ENCODE assay signal across 19 cellular contexts in the genomic region with DNA sequence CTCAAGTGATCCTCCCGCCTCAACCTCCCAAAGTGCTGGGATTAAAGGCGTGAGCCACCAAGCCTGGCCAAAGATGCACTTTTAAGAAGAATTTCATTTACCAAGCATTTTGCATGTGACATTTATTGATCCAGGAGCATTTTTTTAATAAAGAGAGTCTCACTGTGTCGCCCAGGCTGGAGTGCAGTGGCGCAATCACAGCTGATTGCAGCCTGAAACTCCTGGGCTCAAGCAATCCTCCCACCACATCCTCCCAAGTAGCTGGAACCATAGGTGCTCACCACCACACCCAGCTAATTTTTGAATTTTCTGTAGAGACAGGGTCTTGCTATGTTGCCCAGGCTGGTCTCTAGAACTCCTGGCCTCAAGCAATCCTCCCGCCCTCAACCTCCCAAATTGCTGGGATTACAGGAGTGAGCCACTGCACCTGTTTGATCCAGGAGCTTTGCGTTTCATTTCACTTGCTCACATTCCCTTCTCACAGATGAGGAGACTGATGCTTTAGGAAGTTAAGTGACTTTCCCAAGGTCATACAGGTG. TPM values are rescaled to one million over a fixed set of nuclear protein-coding genes. Genes with fewer than 3 reads are reported as not detected.
A peak's percentile ranks its signal among the peaks of the same experiment; 100 is the strongest.
DNase-seq lines count a peak whose midpoint lies in the region; ATAC-seq, FAIRE-seq and TF ChIP-seq lines count a peak whose summit lies in the region.
"Had no signal": no experiment of that assay in that cellular context is flagged by ENCODE, and none has a peak within 500 bp of the region (broad histone marks: within the 10 kb centered on the region; RNA-seq: fewer than 3 reads in every experiment).

No MANE protein-coding gene starts in this region.

- in situ Hi-C loops in K562 (cut with MboI): no loop called here

- TF ChIP-seq RAD21 in K562 (CRISPR knock-in tag; conservative IDR thresholded peaks at IDR 0.05 in 1 of 2, IDR thresholded peaks at IDR 0.05 in 1 of 2): no peak

- H3K4me1 ChIP-seq in K562 (replicated peaks in 1 of 2; ENCODE audit: control insufficient read depth in 2 of 2, insufficient read depth in 2 of 2, low read length in 2 of 2) (peaks cover 19 to 36% of the 10 kb centered on the region in 2 experiments), OCI-LY7 (ENCODE audit: insufficient read depth, low read length, poor library complexity, severe bottlenecking) (peaks cover 14% of the 10 kb centered on the region)

- 70% methylated on average over 6 of the region's 6 CpGs for WGBS in K562 (ENCODE audit: insufficient coverage, low coverage, missing lambda C conversion rate)

- H3K9me3 ChIP-seq in K562 (replicated peaks; ENCODE audit: control insufficient read depth, insufficient read depth, low read depth, low read length) (no peaks in the 10 kb centered on the region), OCI-LY7 (ENCODE audit: low read length) (no peaks in the 10 kb centered on the region)

- no peak for TF ChIP-seq POLR2A in K562 (conservative IDR thresholded peaks at IDR 0.05)

- peaks cover 0 to under 1% (median 0%) of the 10 kb centered on the region in 3 donors for H3K27me3 Mint-ChIP-seq in CD14-positive monocyte (ENCODE audit: low read depth in 3 of 3)
- H3K27me3 Mint-ChIP-seq in activated T-helper 2 cell treated with anti-CD3 and anti-CD28 coated beads, Interferon-gamma antibody, Interleukin-2, Interleukin-4, amounts not matched to agents 10 μg/mL and 5 μg/mL and 100 μg/mL, durations not matched to agents 14 hours and 24 hours and 36 hours (ENCODE audit: low read depth): peaks cover 8% of the 10 kb centered on the region
- H3K27me3 Mint-ChIP-seq in activated naive CD8-positive, alpha-beta T cell treated with anti-CD3 and anti-CD28 coated beads, Interleukin-2, amount 50 U/mL, for 24 hours: no peaks in the 10 kb centered on the region

- H3K9ac ChIP-seq in K562 (ENCODE audit: insufficient read depth in 1 of 2, low read depth in 2 of 2, low read length in 2 of 2): no peak overlapping the region
- H3K9ac ChIP-seq: GM23248 had no signal

- H4K20me1 ChIP-seq in K562 (replicated peaks; ENCODE audit: control insufficient read depth, insufficient read depth, low read length) (no peaks in the 10 kb centered on the region), OCI-LY7 (ENCODE audit: insufficient read depth, low read length) (no peaks in the 10 kb centered on the region; the same call in 1 of the 2 replicates)

- H3K36me3 ChIP-seq in K562 (ENCODE audit: control insufficient read depth, insufficient read depth, low read length) (no peaks in the 10 kb centered on the region), OCI-LY7 (ENCODE audit: insufficient read depth, low read length) (no peaks in the 10 kb centered on the region)

- no peak overlapping the region for H2AFZ ChIP-seq in K562 (ENCODE audit: low read depth, low read length)
- H2AFZ ChIP-seq in OCI-LY7 (ENCODE audit: low read length): no peak overlapping the region

- peaks cover 2 to 6% of the 10 kb centered on the region in 2 donors for H3K36me3 Mint-ChIP-seq in CD14-positive monocyte
- H3K36me3 Mint-ChIP-seq in activated T-helper 2 cell treated with anti-CD3 and anti-CD28 coated beads, Interferon-gamma antibody, Interleukin-2, Interleukin-4, amounts not matched to agents 10 μg/mL and 5 μg/mL and 100 μg/mL, durations not matched to agents 14 hours and 24 hours and 36 hours (ENCODE audit: low read depth): peaks cover 3% of the 10 kb centered on the region
- no peaks in the 10 kb centered on the region for H3K36me3 Mint-ChIP-seq in activated naive CD8-positive, alpha-beta T cell treated with anti-CD3 and anti-CD28 coated beads, Interleukin-2, amount 50 U/mL, for 24 hours (ENCODE audit: low read depth)

- peak overlapping the region; percentile 96 to 100 (median 98) for H3K27ac Mint-ChIP-seq in CD14-positive monocyte
- no peak overlapping the region for H3K27ac Mint-ChIP-seq in activated T-helper 2 cell treated with anti-CD3 and anti-CD28 coated beads, Interferon-gamma antibody, Interleukin-2, Interleukin-4, amounts not matched to agents 10 μg/mL and 5 μg/mL and 100 μg/mL, durations not matched to agents 14 hours and 24 hours and 36 hours
- H3K27ac Mint-ChIP-seq in activated naive CD8-positive, alpha-beta T cell treated with anti-CD3 and anti-CD28 coated beads, Interleukin-2, amount 50 U/mL, for 24 hours: no peak overlapping the region
- H3K27ac Mint-ChIP-seq: H9 had no signal

- H3K79me2 ChIP-seq in K562 (ENCODE audit: control insufficient read depth, insufficient read depth, low read length): peaks cover 7% of the 10 kb centered on the region
- peaks cover 5% of the 10 kb centered on the region for H3K79me2 ChIP-seq in OCI-LY7 (ENCODE audit: insufficient read depth, low read depth, low read length)

- H3K9me1 ChIP-seq in K562 (ENCODE audit: control insufficient read depth, insufficient read depth, low read length): no peaks in the 10 kb centered on the region

- no peaks in the 10 kb centered on the region for H3K9me2 ChIP-seq in OCI-LY7 (ENCODE audit: insufficient read depth, low read length)

- H3K4me2 ChIP-seq in K562 (ENCODE audit: insufficient read depth, low read length): no peak overlapping the region
- H3K4me2 ChIP-seq in OCI-LY7 (ENCODE audit: low read length): no peak overlapping the region

- CTCF ChIA-PET in K562 (lab: Yijun Ruan, JAX; ENCODE audit: low intra/inter-chr PET ratio): no interaction called here
- CTCF ChIA-PET in OCI-LY7 (lab: Charles Lee; ENCODE audit: unreplicated experiment): interaction anchor here (0.5 kb wide), 1 partner anchor 22 kb away, joined by 3 read pairs; no protein-coding TSS in a partner anchor

- no peak for ATAC-seq in K562
- no peak for ATAC-seq in activated naive CD8-positive, alpha-beta T cell treated with anti-CD3 and anti-CD28 coated beads, Interleukin-2, amount 50 U/mL, for 24 hours
- ATAC-seq: Panc1, SK-N-SH treated with all-trans-retinoic acid at 6 μM for 48 hours had no signal

- POLR2A ChIA-PET in K562 (lab: Yijun Ruan, JAX): no interaction called here
- POLR2A ChIA-PET in OCI-LY7 (lab: Charles Lee): interaction anchor here (0.9 kb wide), 1 partner anchor 23 kb away, joined by 3 read pairs; no protein-coding TSS in a partner anchor

- FAIRE-seq in K562 (lab: Jason Lieb, UNC): no peak
- FAIRE-seq: G401.6, GM12892 had no signal

- no TSS peak for BruUV-seq in K562 (replicated peaks; lab: Mats Ljungman, UMichigan)
- BruUV-seq in OCI-LY7 (replicated peaks; lab: Mats Ljungman, UMichigan): no TSS peak

- peak overlapping the region; percentile 25; the same call in 1 of the 2 replicates for H3K27ac ChIP-seq in HL-60 (replicated peaks)
- H3K27ac ChIP-seq in K562 (ENCODE audit: extremely low read depth, low read depth, low read length): no peak overlapping the region
- H3K27ac ChIP-seq in OCI-LY7 (ENCODE audit: low read depth, low read length, poor library complexity, severe bottlenecking): no peak overlapping the region
- H3K27ac ChIP-seq: GM23248 had no signal

- peaks cover 0 to 4% (median 0%) of the 10 kb centered on the region in 7 donors for H3K9me3 Mint-ChIP-seq in CD14-positive monocyte
- H3K9me3 Mint-ChIP-seq in activated T-helper 2 cell treated with anti-CD3 and anti-CD28 coated beads, Interferon-gamma antibody, Interleukin-2, Interleukin-4, amounts not matched to agents 10 μg/mL and 5 μg/mL and 100 μg/mL, durations not matched to agents 14 hours and 24 hours and 36 hours: no peaks in the 10 kb centered on the region
- H3K9me3 Mint-ChIP-seq in activated naive CD8-positive, alpha-beta T cell treated with anti-CD3 and anti-CD28 coated beads, Interleukin-2, amount 50 U/mL, for 24 hours: no peaks in the 10 kb centered on the region
- H3K9me3 Mint-ChIP-seq: H9 had no signal

- TF ChIP-seq CTCF in CD14-positive monocyte (IDR thresholded peaks at IDR 0.05) (no peak), HL-60 (IDR thresholded peaks at IDR 0.05; ENCODE audit: insufficient read depth, low read length) (no peak), K562 (IDR thresholded peaks at IDR 0.05 in 2 of 3, conservative IDR thresholded peaks at IDR 0.05 in 1 of 3; ENCODE audit: insufficient read depth in 2 of 3, low read depth in 1 of 3, low read length in 3 of 3) (no peak), OCI-LY7 (conservative IDR thresholded peaks at IDR 0.05; ENCODE audit: low read length) (no peak)

- TF ChIP-seq EP300 in K562 (IDR thresholded peaks at IDR 0.05; ENCODE audit: low read length): no peak

- peaks cover 66% of the 10 kb centered on the region for H3K4me1 Mint-ChIP-seq in CD14-positive monocyte
- H3K4me1 Mint-ChIP-seq in activated T-helper 2 cell treated with anti-CD3 and anti-CD28 coated beads, Interferon-gamma antibody, Interleukin-2, Interleukin-4, amounts not matched to agents 10 μg/mL and 5 μg/mL and 100 μg/mL, durations not matched to agents 14 hours and 24 hours and 36 hours (ENCODE audit: low read depth): peaks cover 12% of the 10 kb centered on the region
- H3K4me1 Mint-ChIP-seq in activated naive CD8-positive, alpha-beta T cell treated with anti-CD3 and anti-CD28 coated beads, Interleukin-2, amount 50 U/mL, for 24 hours: peaks cover 19% of the 10 kb centered on the region

- DNase-seq in CD14-positive monocyte (ENCODE audit: low spot score): no peak
- no peak for DNase-seq in HL-60 (ENCODE audit: low read depth in 1 of 2, low spot score in 1 of 2)
- no peak for DNase-seq in K562 (ENCODE audit: extremely low read depth in 1 of 4, low spot score in 3 of 4)
- DNase-seq in posterior vena cava (ENCODE audit: low spot score): peak; percentile 34
- DNase-seq in activated T-helper 2 cell treated with anti-CD3 and anti-CD28 coated beads, Interferon-gamma antibody, Interleukin-2, Interleukin-4, amounts not matched to agents 10 μg/mL and 5 μg/mL and 100 μg/mL, durations not matched to agents 14 hours and 24 hours and 36 hours (ENCODE audit: low spot score): no peak
- no peak for DNase-seq in activated naive CD8-positive, alpha-beta T cell treated with anti-CD3 and anti-CD28 coated beads, Interleukin-2, amount 50 U/mL, for 24 hours
- no peak for DNase-seq in OCI-LY7 (ENCODE audit: low spot score)
- DNase-seq: GM23248, H9, NCI-H1417, NCI-H1694 treated with DMSO at 0.1 percent for 48 hours, NCI-H2081 treated with DMSO at 0.1 percent for 48 hours, NCI-H2171 treated with DMSO at 0.1 percent for 48 hours, NCI-H524 treated with DMSO at 0.1 percent for 48 hours, NCI-H82 had no signal

- intact Hi-C loops in CD14-positive monocyte (cut with micrococcal nuclease) (no loop called here), K562 (cut with micrococcal nuclease) (no loop called here), posterior vena cava (cut with DNase I) (no loop called here), OCI-LY7 (cut with micrococcal nuclease; ENCODE audit: unreplicated experiment) (no loop called here)
- intact Hi-C loops in activated T-helper 2 cell treated with anti-CD3 and anti-CD28 coated beads, Interferon-gamma antibody, Interleukin-2, Interleukin-4, amounts not matched to agents 10 μg/mL and 5 μg/mL and 100 μg/mL, durations not matched to agents 14 hours and 24 hours and 36 hours (cut with micrococcal nuclease): loop anchor here (1.0 kb wide), 1 partner anchor 60 kb away; a partner anchor contains a TSS

- H3K4me3 Mint-ChIP-seq in CD14-positive monocyte: peak overlapping the region in 1 of 2 donors; percentile 30
- H3K4me3 Mint-ChIP-seq in activated T-helper 2 cell treated with anti-CD3 and anti-CD28 coated beads, Interferon-gamma antibody, Interleukin-2, Interleukin-4, amounts not matched to agents 10 μg/mL and 5 μg/mL and 100 μg/mL, durations not matched to agents 14 hours and 24 hours and 36 hours (ENCODE audit: low read depth): no peak overlapping the region
- H3K4me3 Mint-ChIP-seq in activated naive CD8-positive, alpha-beta T cell treated with anti-CD3 and anti-CD28 coated beads, Interleukin-2, amount 50 U/mL, for 24 hours: no peak overlapping the region
- H3K4me3 Mint-ChIP-seq: H9 had no signal

- H3K27me3 ChIP-seq in HL-60 (ENCODE audit: insufficient read depth, poor library complexity, severe bottlenecking) (no peaks in the 10 kb centered on the region), K562 (ENCODE audit: control insufficient read depth in 2 of 2, insufficient read depth in 2 of 2, low read length in 2 of 2) (no peaks in the 10 kb centered on the region)

- H3K4me3 ChIP-seq in HL-60 (replicated peaks; ENCODE audit: insufficient read depth, low read length) (no peak overlapping the region), K562 (no peak overlapping the region), OCI-LY7 (ENCODE audit: low read depth, low read length, poor library complexity, severe bottlenecking) (no peak overlapping the region)
- H3K4me3 ChIP-seq: GM23248 had no signal

RNA-seq across cellular contexts. Expression of a gene that starts 4.4 kb away (rescaled TPM):
- polyA plus RNA-seq in CD14-positive monocyte (10 to 100 TPM; 26.2 to 40.1 TPM), K562 (2011; rRNA removed) (47.7 and 49.2 TPM in 2 replicates), K562 (2014; fragmentation: Illumina TruSeq; extraction: Trizol) (43.8 and 48.8 TPM in 2 replicates), K562 (2014; fragmentation: Nextera tagmentation; extraction: Ambion mirVana) (1 to 10 TPM; 2.5 to 3.0 TPM), K562 (2014; rRNA removed) (61.5 and 67.3 TPM in 2 replicates)
- 126 and 292 TPM in 2 replicates for total RNA-seq in K562 (2011; cell fraction: chromatin; rRNA removed; ENCODE audit: low replicate concordance)
- total RNA-seq in K562 (2011; cell fraction: nucleolus; rRNA removed): 220 and 224 TPM in 2 replicates
- total RNA-seq in K562 (2011; cell fraction: nucleoplasm; rRNA removed): 142 and 163 TPM in 2 replicates
- total RNA-seq in K562 (2014; rRNA removed) (82.1 and 123 TPM in 2 replicates), K562 (2014; rRNA removed; fragmentation: Illumina TruSeq; extraction: Trizol) (40.0 and 42.0 TPM in 2 replicates), K562 (2015; rRNA removed; fragmentation: Illumina TruSeq; extraction: Trizol) (54.1 and 60.6 TPM in 2 replicates), K562 (2021) (70.3 and 70.8 TPM in 2 replicates), posterior vena cava (10 to 100 TPM; 21.7 to 24.4 TPM), OCI-LY7 (2022) (42.8 and 47.9 TPM in 2 replicates)
- 48.9 and 107 TPM in 2 replicates for polyA plus RNA-seq in K562 (2011; cell fraction: cytosol; rRNA removed)
- 45.7 and 87.5 TPM in 2 replicates for polyA plus RNA-seq in K562 (2011; cell fraction: nucleus; rRNA removed)
- polyA plus RNA-seq in K562 (2012): 51.9 and 71.5 TPM in 2 replicates
- polyA minus RNA-seq in K562 (2011; rRNA and poly(A)+ RNA removed): 57.4 and 92.0 TPM in 2 replicates
- polyA minus RNA-seq in K562 (2011; cell fraction: cytosol; rRNA and poly(A)+ RNA removed): 81.1 and 112 TPM in 2 replicates
- polyA minus RNA-seq in K562 (2011; cell fraction: nucleus; rRNA and poly(A)+ RNA removed): 51.6 and 57.1 TPM in 2 replicates
- 43.3 and 43.9 TPM in 2 replicates for total RNA-seq in activated T-helper 2 cell treated with anti-CD3 and anti-CD28 coated beads, Interferon-gamma antibody, Interleukin-2, Interleukin-4, amounts not matched to agents 10 μg/mL and 5 μg/mL and 100 μg/mL, durations not matched to agents 14 hours and 24 hours and 36 hours
- total RNA-seq in OCI-LY7 (2014; rRNA removed; shearing (Covaris generic)): 36.9 and 39.8 TPM in 2 replicates

RNA-seq across cellular contexts. Expression of a gene that starts 25.2 kb away (rescaled TPM):
- polyA plus RNA-seq in CD14-positive monocyte: 10 to 100 TPM; 68.7 to 73.8 TPM
- 35.3 and 79.3 TPM in 2 replicates for total RNA-seq in K562 (2011; cell fraction: chromatin; rRNA removed; ENCODE audit: low replicate concordance)
- total RNA-seq in K562 (2011; cell fraction: nucleolus; rRNA removed): 50.1 and 62.0 TPM in 2 replicates
- 53.5 and 56.9 TPM in 2 replicates for total RNA-seq in K562 (2011; cell fraction: nucleoplasm; rRNA removed)
- 26.1 and 27.8 TPM in 2 replicates for total RNA-seq in K562 (2014; rRNA removed)
- total RNA-seq in K562 (2014; rRNA removed; fragmentation: Illumina TruSeq; extraction: Trizol): 21.4 and 23.0 TPM in 2 replicates
- total RNA-seq in K562 (2015; rRNA removed; fragmentation: Illumina TruSeq; extraction: Trizol): 30.2 and 32.9 TPM in 2 replicates
- total RNA-seq in K562 (2021): 57.5 and 59.2 TPM in 2 replicates
- polyA plus RNA-seq in K562 (2011; rRNA removed): 45.3 and 53.1 TPM in 2 replicates
- 44.7 and 90.9 TPM in 2 replicates for polyA plus RNA-seq in K562 (2011; cell fraction: cytosol; rRNA removed)
- polyA plus RNA-seq in K562 (2011; cell fraction: nucleus; rRNA removed): 28.1 and 45.3 TPM in 2 replicates
- polyA plus RNA-seq in K562 (2012): 66.1 and 72.9 TPM in 2 replicates
- 67.8 and 73.2 TPM in 2 replicates for polyA plus RNA-seq in K562 (2014; fragmentation: Illumina TruSeq; extraction: Trizol)
- polyA plus RNA-seq in K562 (2014; fragmentation: Nextera tagmentation; extraction: Ambion mirVana): 10 to 100 TPM in 1 of 2 experiments, 1 to 10 TPM in 1; 10.0 to 13.4 TPM
- polyA plus RNA-seq in K562 (2014; rRNA removed): 54.4 and 70.6 TPM in 2 replicates
- polyA minus RNA-seq in K562 (2011; rRNA and poly(A)+ RNA removed): 23.5 and 40.3 TPM in 2 replicates
- 27.4 and 33.3 TPM in 2 replicates for polyA minus RNA-seq in K562 (2011; cell fraction: cytosol; rRNA and poly(A)+ RNA removed)
- 13.7 and 15.9 TPM in 2 replicates for polyA minus RNA-seq in K562 (2011; cell fraction: nucleus; rRNA and poly(A)+ RNA removed)
- total RNA-seq in posterior vena cava: 10 to 100 TPM; 59.0 to 79.2 TPM
- total RNA-seq in activated T-helper 2 cell treated with anti-CD3 and anti-CD28 coated beads, Interferon-gamma antibody, Interleukin-2, Interleukin-4, amounts not matched to agents 10 μg/mL and 5 μg/mL and 100 μg/mL, durations not matched to agents 14 hours and 24 hours and 36 hours: 68.6 and 74.5 TPM in 2 replicates
- 27.7 and 31.7 TPM in 2 replicates for total RNA-seq in OCI-LY7 (2014; rRNA removed; shearing (Covaris generic))
- total RNA-seq in OCI-LY7 (2022): 47.1 and 51.7 TPM in 2 replicates

RNA-seq across cellular contexts. Expression of a gene that starts 41.6 kb away (rescaled TPM):
- polyA plus RNA-seq in CD14-positive monocyte: under 1 TPM in 1 of 2 donors, not detected in 1; 0.15 TPM
- 12.6 and 32.2 TPM in 2 replicates for total RNA-seq in K562 (2011; cell fraction: chromatin; rRNA removed; ENCODE audit: low replicate concordance)
- 12.8 and 16.5 TPM in 2 replicates for total RNA-seq in K562 (2011; cell fraction: nucleolus; rRNA removed)
- total RNA-seq in K562 (2011; cell fraction: nucleoplasm; rRNA removed): 14.2 and 15.9 TPM in 2 replicates
- 6.0 and 8.9 TPM in 2 replicates for total RNA-seq in K562 (2014; rRNA removed)
- total RNA-seq in K562 (2014; rRNA removed; fragmentation: Illumina TruSeq; extraction: Trizol): 0.61 and 0.91 TPM in 2 replicates
- 1.4 and 1.7 TPM in 2 replicates for total RNA-seq in K562 (2015; rRNA removed; fragmentation: Illumina TruSeq; extraction: Trizol)
- 10.2 and 11.8 TPM in 2 replicates for total RNA-seq in K562 (2021)
- 0.59 and 3.4 TPM in 2 replicates for polyA plus RNA-seq in K562 (2011; rRNA removed)
- polyA plus RNA-seq in K562 (2011; cell fraction: cytosol; rRNA removed): 1.5 and 1.7 TPM in 2 replicates
- polyA plus RNA-seq in K562 (2011; cell fraction: nucleus; rRNA removed): 22.7 and 25.6 TPM in 2 replicates
- 5.1 and 47.6 TPM in 2 replicates for polyA plus RNA-seq in K562 (2012)
- 2.7 and 4.4 TPM in 2 replicates for polyA plus RNA-seq in K562 (2014; fragmentation: Illumina TruSeq; extraction: Trizol)
- under 1 TPM; 0.11 to 0.17 TPM for polyA plus RNA-seq in K562 (2014; fragmentation: Nextera tagmentation; extraction: Ambion mirVana)
- 11.1 and 18.4 TPM in 2 replicates for polyA plus RNA-seq in K562 (2014; rRNA removed)
- polyA minus RNA-seq in K562 (2011; rRNA and poly(A)+ RNA removed): 0.39 and 0.69 TPM in 2 replicates
- polyA minus RNA-seq in K562 (2011; cell fraction: cytosol; rRNA and poly(A)+ RNA removed): 1.3 and 2.9 TPM in 2 replicates
- polyA minus RNA-seq in K562 (2011; cell fraction: nucleus; rRNA and poly(A)+ RNA removed): 6.7 and 13.7 TPM in 2 replicates
- 10 to 100 TPM in 1 of 2 donors, 1 to 10 TPM in 1; 3.3 to 14.0 TPM for total RNA-seq in posterior vena cava
- not detected in 2 replicates for total RNA-seq in activated T-helper 2 cell treated with anti-CD3 and anti-CD28 coated beads, Interferon-gamma antibody, Interleukin-2, Interleukin-4, amounts not matched to agents 10 μg/mL and 5 μg/mL and 100 μg/mL, durations not matched to agents 14 hours and 24 hours and 36 hours
- not detected in 2 replicates for total RNA-seq in OCI-LY7 (2014; rRNA removed; shearing (Covaris generic))
- total RNA-seq in OCI-LY7 (2022): not detected in 2 replicates
- total RNA-seq: GM23248 had no signal
- polyA plus RNA-seq: GM23248 had no signal

Comparison
In these comparisons a context has a peak if more than half of its experiments do, and no peak if none do; other contexts are left out.
1. H3K27ac Mint-ChIP-seq: peak in CD14-positive monocyte (7 of 7); none in activated T-helper 2 cell treated with anti-CD3 and anti-CD28 coated beads, Interferon-gamma antibody, Interleukin-2, Interleukin-4, amounts not matched to agents 10 μg/mL and 5 μg/mL and 100 μg/mL, durations not matched to agents 14 hours and 24 hours and 36 hours (single experiment) and activated naive CD8-positive, alpha-beta T cell treated with anti-CD3 and anti-CD28 coated beads, Interleukin-2, amount 50 U/mL, for 24 hours (single experiment).